In the genomic region with DNA sequence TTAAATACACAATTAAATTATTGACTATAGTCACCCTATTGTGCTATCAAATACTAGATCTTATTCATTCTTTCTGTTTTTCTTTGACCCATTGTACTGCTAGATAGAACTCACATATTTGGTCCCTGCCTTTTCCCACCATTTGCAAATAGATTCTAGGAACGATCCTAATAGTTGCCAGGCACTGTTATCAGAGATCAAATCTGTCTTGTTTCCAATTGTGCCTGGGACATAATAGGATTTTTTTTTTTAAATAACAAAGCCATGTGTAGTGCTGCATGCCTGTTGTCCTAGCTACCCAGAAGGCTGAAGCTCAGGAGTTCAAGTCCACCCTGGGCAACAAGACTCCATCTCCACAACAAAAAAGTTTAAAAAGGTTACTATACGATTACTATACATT, we compare ENCODE assay signal across 21 cellular contexts.
"Had no signal": no experiment of that assay in that cellular context is flagged by ENCODE, and none has a peak within 500 bp of the region (broad histone marks: within the 10 kb centered on the region; RNA-seq: fewer than 3 reads in every experiment).

No MANE protein-coding gene starts in this region.

- H3K4me3 Mint-ChIP-seq: activated CD8-positive, alpha-beta T cell treated with anti-CD3 and anti-CD28 coated beads, Interleukin-2, amount 10 ng/mL, durations not matched to agents 7 days and 5 days had no signal

- H3K36me3 ChIP-seq: brain microvascular endothelial cell, cardiac muscle cell had no signal

- H3K4me3 ChIP-seq: cardiac muscle cell, K562, PC-9 had no signal

- H3K27ac Mint-ChIP-seq: activated CD8-positive, alpha-beta T cell treated with anti-CD3 and anti-CD28 coated beads, Interleukin-2, amount 10 ng/mL, durations not matched to agents 7 days and 5 days; activated naive CD4-positive, alpha-beta T cell treated with anti-CD3 and anti-CD28 coated beads, Interleukin-2, amount 50 U/mL, for 72 hours had no signal

- H3K27me3 ChIP-seq: brain microvascular endothelial cell, cardiac muscle cell had no signal

- H3K9me3 Mint-ChIP-seq: activated naive CD4-positive, alpha-beta T cell treated with anti-CD3 and anti-CD28 coated beads, Interleukin-2, amount 50 U/mL, for 72 hours had no signal

- ATAC-seq: activated CD4-positive, CD25-positive, alpha-beta regulatory T cell treated with anti-CD3 and anti-CD28 coated beads, Interleukin-2, amount 50 U/mL, for 24 hours; activated CD8-positive, alpha-beta T cell treated with anti-CD3 and anti-CD28 coated beads, Interleukin-2, amount 10 ng/mL, durations not matched to agents 7 days and 5 days; activated naive CD4-positive, alpha-beta T cell treated with anti-CD3 and anti-CD28 coated beads, Interleukin-2, amount 50 U/mL, for 72 hours; K562 had no signal

- H2AFZ ChIP-seq: PC-9 had no signal

- H3K4me2 ChIP-seq: PC-9 had no signal

- H3K27ac ChIP-seq: brain microvascular endothelial cell, cardiac muscle cell, PC-9, WERI-Rb-1 had no signal

- DNase-seq: activated CD4-positive, alpha-beta T cell treated with anti-CD3 and anti-CD28 coated beads for 4 hours; activated CD8-positive, alpha-beta memory T cell treated with anti-CD3 and anti-CD28 coated beads, Interleukin-2, amount 50 U/mL, for 48 hours; activated CD8-positive, alpha-beta T cell treated with anti-CD3 and anti-CD28 coated beads, Interleukin-2, amount 10 ng/mL, durations not matched to agents 7 days and 5 days; activated effector memory CD4-positive, alpha-beta T cell treated with anti-CD3 and anti-CD28 coated beads, Interleukin-2, amount 50 U/mL, for 16 hours; activated naive CD4-positive, alpha-beta T cell treated with Interleukin-2 at 50 U/mL for 16 hours; activated T-cell treated with anti-CD3 and anti-CD28 coated beads, Interleukin-2, amount 50 U/mL, for 1 hour; brain microvascular endothelial cell; Kasumi-1; NCI-H1048; NCI-H146; NCI-H187 treated with DMSO at 0.1 percent for 48 hours; NCI-H2081 treated with DMSO at 0.1 percent for 48 hours; NCI-H446; NCI-H524; PC-9; SIG-M5; WERI-Rb-1 had no signal
